ENCODE assay signal across 1 cellular context in the genomic region with DNA sequence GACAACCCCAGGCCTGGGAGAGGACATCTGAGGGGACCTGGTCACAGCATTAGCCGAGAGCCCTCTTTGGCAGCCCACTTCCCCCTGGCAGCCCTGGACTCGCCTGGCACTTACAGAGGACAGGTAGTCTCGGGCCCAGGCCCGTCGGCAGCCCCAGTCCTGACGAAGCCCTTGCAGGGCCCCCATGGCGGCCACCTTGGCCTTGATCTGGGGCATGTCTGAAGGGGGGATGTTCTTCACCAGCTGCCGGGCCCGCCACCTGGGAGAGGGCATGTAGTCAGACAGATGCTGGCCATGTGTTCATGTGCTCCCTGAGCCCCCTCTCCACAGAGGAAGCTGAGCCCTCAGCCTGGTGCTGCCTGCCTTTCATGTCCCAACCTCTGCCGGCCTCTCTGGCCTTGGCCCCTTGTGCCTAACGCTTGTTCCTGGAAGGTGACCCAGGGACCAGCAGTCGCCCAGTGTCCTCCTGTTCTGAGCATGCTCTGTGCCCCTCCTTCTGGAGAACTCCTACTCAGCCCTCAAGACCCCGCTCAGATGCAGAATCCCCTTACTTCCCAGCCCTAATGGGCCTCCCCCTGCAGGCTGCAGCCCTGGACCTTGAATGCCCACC.
TF ChIP-seq lines count a peak whose summit lies in the region.

No MANE protein-coding gene starts in this region.

TF ChIP-seq in GM12878, 131 proteins besides CTCF, POLR2A, EP300 and RAD21:
- no peak for TF ChIP-seq ETV6 (conservative IDR thresholded peaks at IDR 0.05 in 1 of 2, IDR thresholded peaks at IDR 0.05 in 1 of 2; ENCODE audit: borderline replicate concordance in 1 of 2, low read depth in 1 of 2)
- TF ChIP-seq SUZ12 (IDR thresholded peaks at IDR 0.05; ENCODE audit: unreplicated experiment) = no peak
- TF ChIP-seq, protein P1, sequence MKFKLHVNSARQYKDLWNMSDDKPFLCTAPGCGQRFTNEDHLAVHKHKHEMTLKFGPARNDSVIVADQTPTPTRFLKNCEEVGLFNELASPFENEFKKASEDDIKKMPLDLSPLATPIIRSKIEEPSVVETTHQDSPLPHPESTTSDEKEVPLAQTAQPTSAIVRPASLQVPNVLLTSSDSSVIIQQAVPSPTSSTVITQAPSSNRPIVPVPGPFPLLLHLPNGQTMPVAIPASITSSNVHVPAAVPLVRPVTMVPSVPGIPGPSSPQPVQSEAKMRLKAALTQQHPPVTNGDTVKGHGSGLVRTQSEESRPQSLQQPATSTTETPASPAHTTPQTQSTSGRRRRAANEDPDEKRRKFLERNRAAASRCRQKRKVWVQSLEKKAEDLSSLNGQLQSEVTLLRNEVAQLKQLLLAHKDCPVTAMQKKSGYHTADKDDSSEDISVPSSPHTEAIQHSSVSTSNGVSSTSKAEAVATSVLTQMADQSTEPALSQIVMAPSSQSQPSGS (IDR thresholded peaks at IDR 0.05; ENCODE audit: low read length) = 0 out of 2 replicates have a peak, but pooled peaks have one; percentile 14
- 0 out of 2 replicates have a peak, but pooled peaks have one; percentile 58 for TF ChIP-seq POLR2AphosphoS5 (IDR thresholded peaks at IDR 0.05; ENCODE audit: low read length)
- TF ChIP-seq WRNIP1 (IDR thresholded peaks at IDR 0.05; ENCODE audit: borderline replicate concordance, low read depth, low read length) = no peak
- no peak for TF ChIP-seq STAT1 (conservative IDR thresholded peaks at IDR 0.05)
- no peak for TF ChIP-seq RFX5 (IDR thresholded peaks at IDR 0.05; ENCODE audit: low read depth, low read length)
